Comparison of ENCODE assay signal across 11 cellular contexts in the genomic region with DNA sequence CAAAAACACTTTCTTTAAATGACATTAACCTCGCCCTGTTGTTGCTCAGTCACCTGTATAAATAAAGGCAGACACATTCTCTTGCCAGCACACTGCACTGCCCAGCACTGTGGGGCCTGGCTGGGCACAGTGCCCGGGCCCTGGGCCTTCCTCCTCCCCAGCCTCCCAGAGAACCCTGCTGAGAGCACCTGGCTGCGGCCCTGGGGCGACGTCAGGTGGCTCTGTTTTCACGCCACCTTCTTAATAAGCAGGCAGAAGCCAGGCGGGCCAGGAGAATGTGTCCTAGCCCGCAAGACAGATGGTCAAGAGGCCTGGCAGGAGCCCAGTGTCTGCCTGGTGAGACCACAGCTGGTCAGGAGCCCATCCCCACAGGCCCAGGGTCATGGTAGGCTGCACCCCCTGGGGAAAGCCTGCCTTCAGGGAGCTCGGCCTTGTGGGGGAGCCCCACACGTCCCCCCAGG. TPM values are rescaled to one million over a fixed set of nuclear protein-coding genes. Genes with fewer than 3 reads are reported as not detected.
A peak's percentile ranks its signal among the peaks of the same experiment; 100 is the strongest.
DNase-seq lines count a peak whose midpoint lies in the region; ATAC-seq and TF ChIP-seq lines count a peak whose summit lies in the region.
"Had no signal": no experiment of that assay in that cellular context is flagged by ENCODE, and none has a peak within 500 bp of the region (broad histone marks: within the 10 kb centered on the region; RNA-seq: fewer than 3 reads in every experiment).

No MANE protein-coding gene starts in this region.

- no peaks in the 10 kb centered on the region for H3K9me3 Mint-ChIP-seq in stimulated activated effector memory CD8-positive, alpha-beta T cell treated with anti-CD3 and anti-CD28 coated beads, Interleukin-12 subunit alpha, Interleukin-12 subunit beta, amount 100 ng/mL, for 72 hours
- H3K9me3 Mint-ChIP-seq in HFFc6 = no peaks in the 10 kb centered on the region
- H3K9me3 Mint-ChIP-seq in stimulated activated naive CD8-positive, alpha-beta T cell treated with anti-CD3 and anti-CD28 coated beads, Interleukin-15, amount 100 ng/mL, for 72 hours = no peaks in the 10 kb centered on the region
- H3K9me3 Mint-ChIP-seq: IgD-negative memory B cell had no signal

- H3K4me3 Mint-ChIP-seq in stimulated activated effector memory CD8-positive, alpha-beta T cell treated with anti-CD3 and anti-CD28 coated beads, Interleukin-12 subunit alpha, Interleukin-12 subunit beta, amount 100 ng/mL, for 72 hours = no peak overlapping the region
- H3K4me3 Mint-ChIP-seq in HFFc6 = no peak overlapping the region
- peak overlapping the region in 1 of 2 donors; percentile 76 for H3K4me3 Mint-ChIP-seq in stimulated activated naive CD8-positive, alpha-beta T cell treated with anti-CD3 and anti-CD28 coated beads, Interleukin-15, amount 100 ng/mL, for 72 hours
- H3K4me3 Mint-ChIP-seq: IgD-negative memory B cell had no signal

- DNase-seq in NCI-H524 (lab: John Stamatoyannopoulos, UW) (peak; percentile 94 to 97), HK-2 (ENCODE audit: unreplicated experiment) (no peak), HFFc6 (no peak)
- DNase-seq in stimulated activated effector memory CD8-positive, alpha-beta T cell treated with anti-CD3 and anti-CD28 coated beads, Interleukin-12 subunit alpha, Interleukin-12 subunit beta, amount 100 ng/mL, for 72 hours (ENCODE audit: low spot score in 2 of 2) = no peak
- no peak for DNase-seq in stimulated activated naive CD8-positive, alpha-beta T cell treated with anti-CD3 and anti-CD28 coated beads, Interleukin-15, amount 100 ng/mL, for 72 hours
- DNase-seq: activated CD4-positive, alpha-beta T cell treated with anti-CD3 and anti-CD28 coated beads, Interleukin-2, amount 50 U/mL, for 1 hour had no signal

- peaks cover 39% of the 10 kb centered on the region for H3K4me1 Mint-ChIP-seq in stimulated activated effector memory CD8-positive, alpha-beta T cell treated with anti-CD3 and anti-CD28 coated beads, Interleukin-12 subunit alpha, Interleukin-12 subunit beta, amount 100 ng/mL, for 72 hours
- H3K4me1 Mint-ChIP-seq in HFFc6 (ENCODE audit: low read depth) = peaks cover 14% of the 10 kb centered on the region
- peaks cover 52% of the 10 kb centered on the region for H3K4me1 Mint-ChIP-seq in stimulated activated naive CD8-positive, alpha-beta T cell treated with anti-CD3 and anti-CD28 coated beads, Interleukin-15, amount 100 ng/mL, for 72 hours

- H3K27ac Mint-ChIP-seq in stimulated activated effector memory CD8-positive, alpha-beta T cell treated with anti-CD3 and anti-CD28 coated beads, Interleukin-12 subunit alpha, Interleukin-12 subunit beta, amount 100 ng/mL, for 72 hours = peak overlapping the region; percentile 48
- H3K27ac Mint-ChIP-seq in HFFc6 = no peak overlapping the region
- H3K27ac Mint-ChIP-seq in stimulated activated naive CD8-positive, alpha-beta T cell treated with anti-CD3 and anti-CD28 coated beads, Interleukin-15, amount 100 ng/mL, for 72 hours = no peak overlapping the region
- H3K27ac Mint-ChIP-seq: IgD-negative memory B cell had no signal

- TF ChIP-seq RAD21 in Ishikawa (IDR thresholded peaks at IDR 0.05; ENCODE audit: low read depth) = peak; percentile 8; the same call in 1 of the 2 replicates

- peaks cover 26% of the 10 kb centered on the region for H3K27me3 Mint-ChIP-seq in HFFc6 (ENCODE audit: insufficient read depth)
- H3K27me3 Mint-ChIP-seq in stimulated activated naive CD8-positive, alpha-beta T cell treated with anti-CD3 and anti-CD28 coated beads, Interleukin-15, amount 100 ng/mL, for 72 hours = peaks cover 18% of the 10 kb centered on the region

- H3K36me3 Mint-ChIP-seq in stimulated activated effector memory CD8-positive, alpha-beta T cell treated with anti-CD3 and anti-CD28 coated beads, Interleukin-12 subunit alpha, Interleukin-12 subunit beta, amount 100 ng/mL, for 72 hours = no peaks in the 10 kb centered on the region
- no peaks in the 10 kb centered on the region for H3K36me3 Mint-ChIP-seq in HFFc6 (ENCODE audit: low read depth)
- H3K36me3 Mint-ChIP-seq: IgD-negative memory B cell had no signal

- no peak for TF ChIP-seq CTCF in HFFc6 (IDR thresholded peaks at IDR 0.05)

- peak; percentile 96 for TF ChIP-seq EP300 in Ishikawa (IDR thresholded peaks at IDR 0.05; ENCODE audit: borderline replicate concordance)

- peak; percentile 39 for ATAC-seq in esophagus mucosa
- no peak for ATAC-seq in stimulated activated effector memory CD8-positive, alpha-beta T cell treated with anti-CD3 and anti-CD28 coated beads, Interleukin-12 subunit alpha, Interleukin-12 subunit beta, amount 100 ng/mL, for 72 hours
- ATAC-seq in HG02763 (IDR thresholded peaks at IDR 0.05; ENCODE audit: unreplicated experiment) = no peak
- no peak for ATAC-seq in stimulated activated naive CD8-positive, alpha-beta T cell treated with anti-CD3 and anti-CD28 coated beads, Interleukin-15, amount 100 ng/mL, for 72 hours

TF ChIP-seq in Ishikawa, 13 proteins besides CTCF, POLR2A, EP300 and RAD21:
- peak; percentile 50; the same call in 1 of the 2 replicates for TF ChIP-seq CEBPB (IDR thresholded peaks at IDR 0.05)
- peak; percentile 100 for TF ChIP-seq NFIC (IDR thresholded peaks at IDR 0.05)
- TF ChIP-seq, protein P1, sequence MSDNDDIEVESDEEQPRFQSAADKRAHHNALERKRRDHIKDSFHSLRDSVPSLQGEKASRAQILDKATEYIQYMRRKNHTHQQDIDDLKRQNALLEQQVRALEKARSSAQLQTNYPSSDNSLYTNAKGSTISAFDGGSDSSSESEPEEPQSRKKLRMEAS (IDR thresholded peaks at IDR 0.05) = peak; percentile 89
- TF ChIP-seq ZBTB7A (IDR thresholded peaks at IDR 0.05; ENCODE audit: low read depth) = no peak
- TF ChIP-seq CREB1 (IDR thresholded peaks at IDR 0.05; ENCODE audit: low read depth) = peak; percentile 47
- TF ChIP-seq, protein P2, sequence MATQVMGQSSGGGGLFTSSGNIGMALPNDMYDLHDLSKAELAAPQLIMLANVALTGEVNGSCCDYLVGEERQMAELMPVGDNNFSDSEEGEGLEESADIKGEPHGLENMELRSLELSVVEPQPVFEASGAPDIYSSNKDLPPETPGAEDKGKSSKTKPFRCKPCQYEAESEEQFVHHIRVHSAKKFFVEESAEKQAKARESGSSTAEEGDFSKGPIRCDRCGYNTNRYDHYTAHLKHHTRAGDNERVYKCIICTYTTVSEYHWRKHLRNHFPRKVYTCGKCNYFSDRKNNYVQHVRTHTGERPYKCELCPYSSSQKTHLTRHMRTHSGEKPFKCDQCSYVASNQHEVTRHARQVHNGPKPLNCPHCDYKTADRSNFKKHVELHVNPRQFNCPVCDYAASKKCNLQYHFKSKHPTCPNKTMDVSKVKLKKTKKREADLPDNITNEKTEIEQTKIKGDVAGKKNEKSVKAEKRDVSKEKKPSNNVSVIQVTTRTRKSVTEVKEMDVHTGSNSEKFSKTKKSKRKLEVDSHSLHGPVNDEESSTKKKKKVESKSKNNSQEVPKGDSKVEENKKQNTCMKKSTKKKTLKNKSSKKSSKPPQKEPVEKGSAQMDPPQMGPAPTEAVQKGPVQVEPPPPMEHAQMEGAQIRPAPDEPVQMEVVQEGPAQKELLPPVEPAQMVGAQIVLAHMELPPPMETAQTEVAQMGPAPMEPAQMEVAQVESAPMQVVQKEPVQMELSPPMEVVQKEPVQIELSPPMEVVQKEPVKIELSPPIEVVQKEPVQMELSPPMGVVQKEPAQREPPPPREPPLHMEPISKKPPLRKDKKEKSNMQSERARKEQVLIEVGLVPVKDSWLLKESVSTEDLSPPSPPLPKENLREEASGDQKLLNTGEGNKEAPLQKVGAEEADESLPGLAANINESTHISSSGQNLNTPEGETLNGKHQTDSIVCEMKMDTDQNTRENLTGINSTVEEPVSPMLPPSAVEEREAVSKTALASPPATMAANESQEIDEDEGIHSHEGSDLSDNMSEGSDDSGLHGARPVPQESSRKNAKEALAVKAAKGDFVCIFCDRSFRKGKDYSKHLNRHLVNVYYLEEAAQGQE (IDR thresholded peaks at IDR 0.05; ENCODE audit: low read depth) = no peak
- TF ChIP-seq EGR1 (IDR thresholded peaks at IDR 0.05) = no peak
- TF ChIP-seq YY1 (IDR thresholded peaks at IDR 0.05; ENCODE audit: low read depth) = no peak; the same call in 1 of the 2 replicates
- no peak for TF ChIP-seq TAF1 (IDR thresholded peaks at IDR 0.05; ENCODE audit: low read depth)
- peak; percentile 100 for TF ChIP-seq TCF12 (IDR thresholded peaks at IDR 0.05; ENCODE audit: low read depth)
- TF ChIP-seq TEAD4 (IDR thresholded peaks at IDR 0.05) = peak; percentile 78
- TF ChIP-seq, protein P3, sequence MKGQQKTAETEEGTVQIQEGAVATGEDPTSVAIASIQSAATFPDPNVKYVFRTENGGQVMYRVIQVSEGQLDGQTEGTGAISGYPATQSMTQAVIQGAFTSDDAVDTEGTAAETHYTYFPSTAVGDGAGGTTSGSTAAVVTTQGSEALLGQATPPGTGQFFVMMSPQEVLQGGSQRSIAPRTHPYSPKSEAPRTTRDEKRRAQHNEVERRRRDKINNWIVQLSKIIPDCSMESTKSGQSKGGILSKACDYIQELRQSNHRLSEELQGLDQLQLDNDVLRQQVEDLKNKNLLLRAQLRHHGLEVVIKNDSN (IDR thresholded peaks at IDR 0.05) = peak; percentile 71
- peak; percentile 88 for TF ChIP-seq FOXM1 (IDR thresholded peaks at IDR 0.05; ENCODE audit: borderline replicate concordance, low read depth)

RNA-seq across cellular contexts. Expression of gene AGPAT2, which starts 8.2 kb away (rescaled TPM):
- total RNA-seq in esophagus mucosa = 91.7 TPM
- total RNA-seq in HFFc6 (2021; fragmentation: NEBNext Ultra II Directional; extraction: Animal tissue kit (Norgen Biotek cat#: 25700)) = 10 to 100 TPM; 48.7 to 58.4 (median 54.8) TPM

RNA-seq across cellular contexts. Expression of gene DIPK1B, which starts 16.9 kb away (rescaled TPM):
- 0.76 TPM for total RNA-seq in esophagus mucosa
- not detected for total RNA-seq in HFFc6 (2021; fragmentation: NEBNext Ultra II Directional; extraction: Animal tissue kit (Norgen Biotek cat#: 25700))

RNA-seq across cellular contexts. Expression of gene EGFL7, which starts 32.7 kb away (rescaled TPM):
- total RNA-seq in esophagus mucosa = 13.0 TPM
- total RNA-seq in HFFc6 (2021; fragmentation: NEBNext Ultra II Directional; extraction: Animal tissue kit (Norgen Biotek cat#: 25700)) = 1 to 10 TPM; 3.5 to 6.3 (median 5.6) TPM

RNA-seq across cellular contexts. Expression of gene LCN10, which starts 47.3 kb away (rescaled TPM):
- total RNA-seq in esophagus mucosa = 1.3 TPM
- total RNA-seq in HFFc6 (2021; fragmentation: NEBNext Ultra II Directional; extraction: Animal tissue kit (Norgen Biotek cat#: 25700)) = not detected
- total RNA-seq: astrocyte had no signal

RNA-seq across cellular contexts. Expression of gene LCN6, which starts 52.9 kb away (rescaled TPM):
- total RNA-seq in esophagus mucosa = 3.8 TPM
- total RNA-seq in HFFc6 (2021; fragmentation: NEBNext Ultra II Directional; extraction: Animal tissue kit (Norgen Biotek cat#: 25700)) = not detected
- total RNA-seq: astrocyte had no signal

Comparison
In these comparisons a context has a peak if more than half of its experiments do, and no peak if none do; other contexts are left out.
1. DNase-seq: peak in NCI-H524 (2 of 2); none in stimulated activated effector memory CD8-positive, alpha-beta T cell treated with anti-CD3 and anti-CD28 coated beads, Interleukin-12 subunit alpha, Interleukin-12 subunit beta, amount 100 ng/mL, for 72 hours (0 of 2), HK-2 (single experiment), HFFc6 (single experiment) and stimulated activated naive CD8-positive, alpha-beta T cell treated with anti-CD3 and anti-CD28 coated beads, Interleukin-15, amount 100 ng/mL, for 72 hours (0 of 2).